In the genomic region with DNA sequence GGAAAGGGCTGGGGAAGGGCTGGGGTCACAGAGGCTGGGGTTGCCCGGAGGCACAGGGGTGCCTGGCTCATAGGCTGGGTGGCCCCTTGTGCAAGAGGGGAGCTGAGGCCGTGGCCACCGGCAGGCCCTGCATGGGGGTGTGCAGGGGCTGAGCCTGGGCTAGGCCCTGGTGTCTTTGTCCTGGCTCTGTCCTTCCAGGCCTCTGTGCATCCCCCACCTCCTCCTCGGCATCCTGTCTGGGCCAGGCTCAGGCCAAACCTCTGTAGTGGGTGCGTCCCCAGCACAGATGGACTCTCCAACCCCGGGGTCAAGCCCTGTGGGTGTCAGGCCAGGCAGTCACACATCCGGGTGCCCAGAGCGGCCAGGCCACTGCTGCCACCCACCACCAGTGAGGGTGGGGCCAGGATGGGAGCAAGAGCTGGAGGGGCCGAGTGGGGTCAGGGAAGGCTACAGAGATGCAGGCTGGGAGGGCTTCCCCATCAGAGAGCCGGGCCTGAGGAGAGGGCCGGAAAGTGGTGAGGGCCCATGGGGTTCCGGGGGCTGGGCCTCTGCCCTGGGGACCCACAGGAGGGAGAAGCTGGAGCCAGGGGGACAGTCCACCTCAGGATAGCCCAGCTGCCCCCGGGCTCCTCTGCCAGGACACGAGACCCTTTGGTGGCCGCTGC, we compare ENCODE assay signal across 21 cellular contexts. TPM values are rescaled to one million over a fixed set of nuclear protein-coding genes. Genes with fewer than 3 reads are reported as not detected.
DNase-seq lines count a peak whose midpoint lies in the region; ATAC-seq, FAIRE-seq and TF ChIP-seq lines count a peak whose summit lies in the region.
"Had no signal": no experiment of that assay in that cellular context is flagged by ENCODE, and none has a peak within 500 bp of the region (broad histone marks: within the 10 kb centered on the region; RNA-seq: fewer than 3 reads in every experiment).

No MANE protein-coding gene starts in this region.

- H3K27ac ChIP-seq in HCT116 (ENCODE audit: low read depth, low read length) (no peak overlapping the region), GM12878 (ENCODE audit: control insufficient read depth, insufficient read depth) (no peak overlapping the region), psoas muscle (no peak overlapping the region), ovary (no peak overlapping the region), thyroid gland (no peak overlapping the region)
- H3K27ac ChIP-seq: C4-2B, GM23248, neutrophil, upper lobe of left lung had no signal

- CTCF ChIA-PET in HCT116 (lab: Charles Lee) = no interaction called here
- CTCF ChIA-PET in GM12878 (lab: Yijun Ruan, JAX) = no interaction called here

- H3K4me3 ChIP-seq in HCT116 (replicated peaks in 1 of 2; ENCODE audit: low read depth in 1 of 2, low read length in 2 of 2) (no peak overlapping the region), GM12878 (no peak overlapping the region), psoas muscle (no peak overlapping the region), ovary (no peak overlapping the region), thyroid gland (replicated peaks in 1 of 3) (no peak overlapping the region)
- H3K4me3 ChIP-seq: dorsolateral prefrontal cortex, GM23248, upper lobe of left lung had no signal

- no peak overlapping the region for H2AFZ ChIP-seq in HCT116 (ENCODE audit: low read depth, low read length, poor library complexity, severe bottlenecking)
- H2AFZ ChIP-seq in GM12878 (ENCODE audit: control insufficient read depth, low read depth, low read length) = no peak overlapping the region
- H2AFZ ChIP-seq: GM23248 had no signal

- H4K20me1 ChIP-seq in HCT116 (ENCODE audit: insufficient read depth) (no peaks in the 10 kb centered on the region), GM12878 (ENCODE audit: control insufficient read depth, insufficient read depth) (no peaks in the 10 kb centered on the region; the same call in 1 of the 2 replicates)

- TF ChIP-seq EP300 in GM12878 (IDR thresholded peaks at IDR 0.05; ENCODE audit: borderline replicate concordance in 1 of 2, control insufficient read depth in 1 of 2, low read depth in 2 of 2, low read length in 2 of 2) (no peak), ovary (IDR thresholded peaks at IDR 0.05) (no peak)

- POLR2A ChIA-PET in HCT116 (lab: Charles Lee) = no interaction called here
- POLR2A ChIA-PET in GM12878 (lab: Charles Lee) = no interaction called here

- RAD21 ChIA-PET in HCT116 (lab: Charles Lee; ENCODE audit: low non-redundant PET in 1 of 2, low total read pairs in 2 of 2, uncharacterized antibody in 2 of 2, unreplicated experiment in 2 of 2) (no interaction called here), GM12878 (lab: Charles Lee; ENCODE audit: unreplicated experiment) (no interaction called here)

- in situ Hi-C loops in GM12878 (cut with MboI) = no loop called here

- FAIRE-seq in GM12878 (lab: Jason Lieb, UNC) = no peak

- intact Hi-C loops in HCT116 (cut with micrococcal nuclease) = no loop called here
- intact Hi-C loops in GM12878 (cut with micrococcal nuclease; ENCODE audit: unreplicated experiment) = no loop called here
- intact Hi-C loops in psoas muscle (cut with DNase I) = no loop called here
- intact Hi-C loops in ovary (cut with DNase I) = no loop called here
- intact Hi-C loops in thyroid gland (cut with DNase I) = no loop called here

- SMC1A ChIA-PET in GM12878 (lab: Charles Lee; ENCODE audit: uncharacterized antibody, unreplicated experiment) = no interaction called here

- BruUV-seq in HCT116 (replicated peaks; lab: Mats Ljungman, UMichigan) (no TSS peak), GM12878 (replicated peaks; lab: Mats Ljungman, UMichigan) (no TSS peak)

- no peak overlapping the region for H3K9ac ChIP-seq in HCT116 (ENCODE audit: low read length)
- H3K9ac ChIP-seq in GM12878 (ENCODE audit: control insufficient read depth, insufficient read depth, low read length) = no peak overlapping the region
- H3K9ac ChIP-seq: GM23248 had no signal

- H3K9me3 ChIP-seq in HCT116 (ENCODE audit: control insufficient read depth in 1 of 2, insufficient read depth in 1 of 2, low read depth in 1 of 2, low read length in 2 of 2) (no peaks in the 10 kb centered on the region), GM12878 (replicated peaks; ENCODE audit: control insufficient read depth, insufficient read depth, low read length) (no peaks in the 10 kb centered on the region), psoas muscle (no peaks in the 10 kb centered on the region), ovary (no peaks in the 10 kb centered on the region), thyroid gland (no peaks in the 10 kb centered on the region)
- H3K9me3 ChIP-seq: Caco-2, neutrophil, upper lobe of left lung had no signal

- H3K4me2 ChIP-seq in HCT116 (ENCODE audit: low read length) (no peak overlapping the region), GM12878 (ENCODE audit: control insufficient read depth, insufficient read depth) (no peak overlapping the region)

- no peak for TF ChIP-seq RAD21 in HCT116 (IDR thresholded peaks at IDR 0.05; ENCODE audit: low read depth)
- no peak for TF ChIP-seq RAD21 in GM12878 (IDR thresholded peaks at IDR 0.05; ENCODE audit: insufficient read depth, low read depth, low read length)

- H3K79me2 ChIP-seq in HCT116 (ENCODE audit: insufficient read depth, low read length) (no peaks in the 10 kb centered on the region), GM12878 (ENCODE audit: control insufficient read depth, insufficient read depth, low read length) (no peaks in the 10 kb centered on the region)

- DNase-seq in HCT116 (ENCODE audit: low read depth, low spot score) (no peak), GM12878 (ENCODE audit: low read depth, low spot score) (no peak), left lobe of liver (ENCODE audit: low spot score) (no peak), psoas muscle (no peak), ovary (no peak), thyroid gland (no peak), DMS53 treated with DMSO at 0.1 percent for 48 hours (lab: John Stamatoyannopoulos, UW; ENCODE audit: unreplicated experiment) (no peak)
- DNase-seq: activated CD4-positive, alpha-beta T cell treated with anti-CD3 and anti-CD28 coated beads, Interleukin-2, amount 50 U/mL, for 4 hours; activated naive CD4-positive, alpha-beta T cell; activated T-cell treated with anti-CD3 and anti-CD28 coated beads, Interleukin-2, amount 50 U/mL, for 72 hours; Caco-2; DMS79; dorsolateral prefrontal cortex; glutamatergic neuron; NCI-H510A treated with DMSO at 0.1 percent for 48 hours; T-cell had no signal

- TF ChIP-seq CTCF in HCT116 (IDR thresholded peaks at IDR 0.05 in 2 of 3, conservative IDR thresholded peaks at IDR 0.05 in 1 of 3; ENCODE audit: borderline replicate concordance in 1 of 3, insufficient read depth in 1 of 3, low read depth in 2 of 3, low read length in 2 of 3) = no peak
- TF ChIP-seq CTCF in GM12878 (IDR thresholded peaks at IDR 0.05 in 2 of 3, conservative IDR thresholded peaks at IDR 0.05 in 1 of 3; ENCODE audit: control insufficient read depth in 2 of 3, extremely low read depth in 1 of 3, insufficient read depth in 1 of 3, low read depth in 3 of 3, low read length in 3 of 3) = no peak
- no peak for TF ChIP-seq CTCF in psoas muscle (IDR thresholded peaks at IDR 0.05)
- TF ChIP-seq CTCF in ovary (IDR thresholded peaks at IDR 0.05) = no peak
- TF ChIP-seq CTCF in thyroid gland (IDR thresholded peaks at IDR 0.05) = no peak

- ATAC-seq in HCT116 (peak; percentile 12), GM12878 (peak; percentile 10), left lobe of liver (peak; percentile 45), psoas muscle (peak in 3 of 4 donors; percentile 9 to 18 (median 16))
- ATAC-seq: activated T-cell treated with anti-CD3 and anti-CD28 coated beads, Interleukin-2, amount 50 U/mL, for 72 hours had no signal

- H3K27me3 ChIP-seq in HCT116 (ENCODE audit: insufficient read depth, low read length) = no peaks in the 10 kb centered on the region
- H3K27me3 ChIP-seq in GM12878 (replicated peaks in 1 of 2; ENCODE audit: control insufficient read depth in 2 of 2, insufficient read depth in 2 of 2, low read length in 1 of 2) = no peaks in the 10 kb centered on the region
- H3K27me3 ChIP-seq in psoas muscle (ENCODE audit: insufficient read depth in 3 of 3, low read length in 2 of 3) = peaks cover 0 to 33% (median 9%) of the 10 kb centered on the region in 3 donors
- peaks cover 6% of the 10 kb centered on the region for H3K27me3 ChIP-seq in ovary
- H3K27me3 ChIP-seq in thyroid gland = no peaks in the 10 kb centered on the region

- H3K9me2 ChIP-seq in HCT116 (ENCODE audit: insufficient read depth) = no peaks in the 10 kb centered on the region

- H3K4me1 ChIP-seq in HCT116 (ENCODE audit: control insufficient read depth in 1 of 2, insufficient read depth in 2 of 2, low read length in 2 of 2) = no peaks in the 10 kb centered on the region
- no peaks in the 10 kb centered on the region for H3K4me1 ChIP-seq in GM12878 (ENCODE audit: control insufficient read depth, insufficient read depth, low read length)
- H3K4me1 ChIP-seq in psoas muscle = no peaks in the 10 kb centered on the region
- H3K4me1 ChIP-seq in ovary (ENCODE audit: insufficient read depth) = no peaks in the 10 kb centered on the region
- no peaks in the 10 kb centered on the region for H3K4me1 ChIP-seq in thyroid gland
- H3K4me1 ChIP-seq: Caco-2 had no signal

- 93% methylated on average over 10 of the region's 15 CpGs for WGBS in GM12878 (ENCODE audit: insufficient coverage, insufficient replicate concordance, low lambda C conversion rate, missing lambda C conversion rate)
- 45 to 52% (median 45%) methylated on average over 10 to 15 of the region's 15 CpGs for WGBS in psoas muscle, 3 donors
- 48 to 54% (median 53%) methylated on average over 14 to 15 of the region's 15 CpGs for WGBS in ovary, 3 donors
- WGBS in thyroid gland, 2 donors = 41 to 74% methylated on average over 5 to 9 of the region's 15 CpGs

- TF ChIP-seq POLR2A in HCT116 (IDR thresholded peaks at IDR 0.05; ENCODE audit: borderline replicate concordance, extremely low read depth, insufficient read depth, insufficient read length) (no peak), GM12878 (IDR thresholded peaks at IDR 0.05; ENCODE audit: low read depth, low read length) (peak; percentile 41; the same call in 1 of the 2 replicates), ovary (IDR thresholded peaks at IDR 0.05) (no peak), thyroid gland (IDR thresholded peaks at IDR 0.05) (no peak)

- peaks cover 6 to 7% of the 10 kb centered on the region in 2 experiments; a peak in 3 of 4 replicates for H3K36me3 ChIP-seq in HCT116 (ENCODE audit: control insufficient read depth in 1 of 2, insufficient read depth in 2 of 2, low read length in 2 of 2)
- H3K36me3 ChIP-seq in GM12878 (ENCODE audit: control insufficient read depth in 2 of 2, insufficient read depth in 2 of 2, low read length in 1 of 2) = peaks cover 2 to 25% of the 10 kb centered on the region in 2 experiments
- peaks cover 20 to 46% of the 10 kb centered on the region in 2 donors for H3K36me3 ChIP-seq in psoas muscle (ENCODE audit: insufficient read depth in 1 of 2, low read depth in 1 of 2)
- H3K36me3 ChIP-seq in ovary = peaks cover 3% of the 10 kb centered on the region
- peaks cover 34 to 42% of the 10 kb centered on the region in 2 donors for H3K36me3 ChIP-seq in thyroid gland

RNA-seq across cellular contexts. Expression of a gene that starts 19.4 kb away (rescaled TPM):
- total RNA-seq in HCT116 (2021; ENCODE audit: unreplicated experiment) (38.5 TPM), GM12878 (2014; rRNA removed) (24.1 and 24.9 TPM in 2 replicates), GM12878 (2014; rRNA removed; fragmentation: Illumina TruSeq; extraction: Trizol) (10.4 and 10.6 TPM in 2 replicates), GM12878 (2021) (25.8 and 38.0 TPM in 2 replicates), left lobe of liver (15.4 TPM), psoas muscle (10 to 100 TPM; 29.0 to 45.1 (median 35.3) TPM), ovary (10 to 100 TPM; 19.7 to 33.3 (median 29.1) TPM), thyroid gland (10 to 100 TPM; 29.3 to 39.9 (median 38.0) TPM)
- polyA plus RNA-seq in HCT116 (2012) = 21.0 and 25.6 TPM in 2 replicates
- total RNA-seq in GM12878 (2013; cell fraction: nucleolus; rRNA removed) = 85.4 and 117 TPM in 2 replicates
- 7.1 TPM for polyA plus RNA-seq in GM12878 (2011; ENCODE audit: low read depth)
- polyA plus RNA-seq in GM12878 (2011; rRNA removed) (12.4 and 27.0 TPM in 2 replicates), GM12878 (2014; fragmentation: Illumina TruSeq; extraction: Trizol) (11.1 and 15.0 TPM in 2 replicates), GM12878 (2014; fragmentation: Nextera tagmentation; extraction: Ambion mirVana) (1 to 10 TPM in 1 of 2 experiments, under 1 TPM in 1; 0.35 to 1.5 TPM), GM12878 (2014; rRNA removed) (25.0 and 27.2 TPM in 2 replicates), GM12878 (2016; fragmentation: Nextera tagmentation; extraction: Ambion mirVana) (10 to 100 TPM; 18.2 to 19.0 TPM), psoas muscle (10 to 100 TPM; 30.3 to 32.4 (median 31.9) TPM), ovary (10 to 100 TPM; 14.7 to 17.1 TPM)
- 15.9 and 23.0 TPM in 2 replicates for polyA plus RNA-seq in GM12878 (2011; cell fraction: cytosol; rRNA removed)
- polyA plus RNA-seq in GM12878 (2011; cell fraction: nucleus; rRNA removed) = 158 and 199 TPM in 2 replicates
- polyA plus RNA-seq in GM12878 (2012) = 18.2 and 18.5 TPM in 2 replicates
- 14.9 and 26.2 TPM in 2 replicates for polyA minus RNA-seq in GM12878 (2011; rRNA and poly(A)+ RNA removed)
- polyA minus RNA-seq in GM12878 (2011; cell fraction: cytosol; rRNA and poly(A)+ RNA removed) = 13.2 and 15.7 TPM in 2 replicates
- 55.4 and 89.3 TPM in 2 replicates for polyA minus RNA-seq in GM12878 (2011; cell fraction: nucleus; rRNA and poly(A)+ RNA removed)

RNA-seq across cellular contexts. Expression of a gene that starts 23.0 kb away (rescaled TPM):
- not detected for total RNA-seq in HCT116 (2021; ENCODE audit: unreplicated experiment)
- polyA plus RNA-seq in HCT116 (2012) = not detected in 2 replicates
- total RNA-seq in GM12878 (2013; cell fraction: nucleolus; rRNA removed) = not detected in 2 replicates
- total RNA-seq in GM12878 (2014; rRNA removed) = 0.22 TPM in 1 of 2 replicates, not detected in the other
- total RNA-seq in GM12878 (2014; rRNA removed; fragmentation: Illumina TruSeq; extraction: Trizol) = not detected in 2 replicates
- total RNA-seq in GM12878 (2021) = 0.15 TPM in 1 of 2 replicates, not detected in the other
- polyA plus RNA-seq in GM12878 (2011; ENCODE audit: low read depth) = not detected
- polyA plus RNA-seq in GM12878 (2011; rRNA removed) = not detected in 2 replicates
- not detected in 2 replicates for polyA plus RNA-seq in GM12878 (2011; cell fraction: cytosol; rRNA removed)
- polyA plus RNA-seq in GM12878 (2011; cell fraction: nucleus; rRNA removed) = not detected in 2 replicates
- not detected in 2 replicates for polyA plus RNA-seq in GM12878 (2012)
- not detected in 2 replicates for polyA plus RNA-seq in GM12878 (2014; fragmentation: Illumina TruSeq; extraction: Trizol)
- polyA plus RNA-seq in GM12878 (2014; fragmentation: Nextera tagmentation; extraction: Ambion mirVana) = not detected
- 0.12 TPM in 1 of 2 replicates, not detected in the other for polyA plus RNA-seq in GM12878 (2014; rRNA removed)
- polyA plus RNA-seq in GM12878 (2016; fragmentation: Nextera tagmentation; extraction: Ambion mirVana) = not detected
- not detected in 2 replicates for polyA minus RNA-seq in GM12878 (2011; rRNA and poly(A)+ RNA removed)
- not detected in 2 replicates for polyA minus RNA-seq in GM12878 (2011; cell fraction: cytosol; rRNA and poly(A)+ RNA removed)
- not detected in 2 replicates for polyA minus RNA-seq in GM12878 (2011; cell fraction: nucleus; rRNA and poly(A)+ RNA removed)
- total RNA-seq in left lobe of liver = 0.28 TPM
- total RNA-seq in psoas muscle = under 1 TPM; 0.18 to 0.77 (median 0.45) TPM
- polyA plus RNA-seq in psoas muscle = under 1 TPM in 2 of 3 donors, not detected in 1; 0.13 to 0.14 TPM
- total RNA-seq in ovary = under 1 TPM in 3 of 7 donors, not detected in 4; 0.25 to 0.53 (median 0.31) TPM
- polyA plus RNA-seq in ovary = under 1 TPM; 0.13 to 0.36 TPM
- total RNA-seq in thyroid gland = not detected
- total RNA-seq: Caco-2, epithelial cell of proximal tubule, GM23248, T-cell had no signal
- polyA plus RNA-seq: GM23248 had no signal

RNA-seq across cellular contexts. Expression of a gene that starts 30.9 kb away (rescaled TPM):
- total RNA-seq in HCT116 (2021; ENCODE audit: unreplicated experiment) = 2.0 TPM
- polyA plus RNA-seq in HCT116 (2012) = 1.3 and 1.6 TPM in 2 replicates
- total RNA-seq in GM12878 (2013; cell fraction: nucleolus; rRNA removed) = 3.9 and 7.9 TPM in 2 replicates
- 0.11 and 0.73 TPM in 2 replicates for total RNA-seq in GM12878 (2014; rRNA removed)
- 0.04 and 0.05 TPM in 2 replicates for total RNA-seq in GM12878 (2014; rRNA removed; fragmentation: Illumina TruSeq; extraction: Trizol)
- 0.62 and 0.74 TPM in 2 replicates for total RNA-seq in GM12878 (2021)
- 0.28 TPM for polyA plus RNA-seq in GM12878 (2011; ENCODE audit: low read depth)
- polyA plus RNA-seq in GM12878 (2011; rRNA removed) = 0.24 and 0.30 TPM in 2 replicates
- 0.27 and 0.64 TPM in 2 replicates for polyA plus RNA-seq in GM12878 (2011; cell fraction: cytosol; rRNA removed)
- polyA plus RNA-seq in GM12878 (2011; cell fraction: nucleus; rRNA removed) = 4.9 and 6.8 TPM in 2 replicates
- 1.4 and 2.3 TPM in 2 replicates for polyA plus RNA-seq in GM12878 (2012)
- 0.12 TPM in 1 of 2 replicates, not detected in the other for polyA plus RNA-seq in GM12878 (2014; fragmentation: Illumina TruSeq; extraction: Trizol)
- polyA plus RNA-seq in GM12878 (2014; fragmentation: Nextera tagmentation; extraction: Ambion mirVana) = not detected
- 0.53 and 1.1 TPM in 2 replicates for polyA plus RNA-seq in GM12878 (2014; rRNA removed)
- under 1 TPM in 1 of 2 experiments, not detected in 1; 0.03 TPM for polyA plus RNA-seq in GM12878 (2016; fragmentation: Nextera tagmentation; extraction: Ambion mirVana)
- 0.59 and 0.77 TPM in 2 replicates for polyA minus RNA-seq in GM12878 (2011; rRNA and poly(A)+ RNA removed)
- polyA minus RNA-seq in GM12878 (2011; cell fraction: cytosol; rRNA and poly(A)+ RNA removed) = 0.27 TPM in 1 of 2 replicates, not detected in the other
- polyA minus RNA-seq in GM12878 (2011; cell fraction: nucleus; rRNA and poly(A)+ RNA removed) = 1.1 and 2.0 TPM in 2 replicates
- 3.4 TPM for total RNA-seq in left lobe of liver
- under 1 TPM; 0.04 to 0.60 (median 0.13) TPM for total RNA-seq in psoas muscle
- polyA plus RNA-seq in psoas muscle = under 1 TPM in 2 of 3 donors, not detected in 1; 0.05 to 0.12 TPM
- total RNA-seq in ovary = under 1 TPM in 6 of 7 donors, not detected in 1; 0.05 to 0.84 (median 0.47) TPM
- polyA plus RNA-seq in ovary = under 1 TPM; 0.08 to 0.19 TPM
- 1 to 10 TPM in 2 of 4 donors, under 1 TPM in 2; 0.29 to 2.2 (median 0.76) TPM for total RNA-seq in thyroid gland
- total RNA-seq: GM23248 had no signal
- polyA plus RNA-seq: GM23248 had no signal

RNA-seq across cellular contexts. Expression of a gene that starts 49.1 kb away (rescaled TPM):
- total RNA-seq in HCT116 (2021; ENCODE audit: unreplicated experiment) (0.66 TPM), GM12878 (2014; rRNA removed) (53.6 and 61.1 TPM in 2 replicates), GM12878 (2014; rRNA removed; fragmentation: Illumina TruSeq; extraction: Trizol) (20.0 and 23.0 TPM in 2 replicates), GM12878 (2021) (76.2 and 79.1 TPM in 2 replicates), left lobe of liver (48.7 TPM), psoas muscle (10 to 100 TPM in 2 of 4 donors, 1 to 10 TPM in 2; 6.2 to 10.6 (median 8.9) TPM), ovary (10 to 100 TPM; 33.3 to 78.5 (median 60.5) TPM), thyroid gland (10 to 100 TPM; 36.3 to 47.5 (median 46.7) TPM)
- polyA plus RNA-seq in HCT116 (2012) = 0.20 TPM in 1 of 2 replicates, not detected in the other
- 315 and 380 TPM in 2 replicates for total RNA-seq in GM12878 (2013; cell fraction: nucleolus; rRNA removed)
- 42.6 TPM for polyA plus RNA-seq in GM12878 (2011; ENCODE audit: low read depth)
- polyA plus RNA-seq in GM12878 (2011; rRNA removed) (30.5 and 69.6 TPM in 2 replicates), GM12878 (2014; fragmentation: Illumina TruSeq; extraction: Trizol) (4.8 and 19.2 TPM in 2 replicates), GM12878 (2014; fragmentation: Nextera tagmentation; extraction: Ambion mirVana) (1 to 10 TPM in 1 of 2 experiments, under 1 TPM in 1; 0.43 to 2.9 TPM), GM12878 (2014; rRNA removed) (113 and 114 TPM in 2 replicates), GM12878 (2016; fragmentation: Nextera tagmentation; extraction: Ambion mirVana) (10 to 100 TPM; 36.2 to 46.7 TPM), psoas muscle (10 to 100 TPM in 1 of 3 donors, 1 to 10 TPM in 2; 6.6 to 10.8 (median 8.2) TPM), ovary (10 to 100 TPM in 1 of 2 donors, 1 to 10 TPM in 1; 4.3 to 57.6 TPM)
- polyA plus RNA-seq in GM12878 (2011; cell fraction: cytosol; rRNA removed) = 85.6 and 116 TPM in 2 replicates
- 998 and 1,152 TPM in 2 replicates for polyA plus RNA-seq in GM12878 (2011; cell fraction: nucleus; rRNA removed)
- 120 and 163 TPM in 2 replicates for polyA plus RNA-seq in GM12878 (2012)
- 22.7 and 47.3 TPM in 2 replicates for polyA minus RNA-seq in GM12878 (2011; rRNA and poly(A)+ RNA removed)
- polyA minus RNA-seq in GM12878 (2011; cell fraction: cytosol; rRNA and poly(A)+ RNA removed) = 17.1 and 28.0 TPM in 2 replicates
- polyA minus RNA-seq in GM12878 (2011; cell fraction: nucleus; rRNA and poly(A)+ RNA removed) = 91.9 and 124 TPM in 2 replicates
